Comparison of ENCODE assay signal across 24 cellular contexts in the genomic region with DNA sequence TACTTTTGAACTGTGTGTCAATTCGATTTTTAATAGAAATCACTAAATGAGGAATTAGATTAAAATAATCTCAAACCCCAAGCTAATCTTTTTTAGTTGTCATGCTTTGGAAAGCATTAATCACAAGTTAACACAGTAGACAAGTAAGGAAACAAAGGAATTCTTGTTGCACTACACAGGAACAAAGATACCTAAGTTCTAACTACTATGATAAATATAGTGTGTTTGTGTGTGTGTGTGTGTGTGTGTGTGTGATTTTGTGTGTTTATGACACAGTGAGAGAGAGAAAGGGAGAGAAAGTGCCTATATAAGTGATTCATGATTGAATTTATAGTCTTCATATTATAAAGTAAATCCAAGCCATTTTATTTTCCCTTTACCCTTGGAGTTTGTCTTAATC.
"Had no signal": no experiment of that assay in that cellular context is flagged by ENCODE, and none has a peak within 500 bp of the region (broad histone marks: within the 10 kb centered on the region; RNA-seq: fewer than 3 reads in every experiment).

No MANE protein-coding gene starts in this region.

- DNase-seq: dermis blood vessel endothelial cell; dorsolateral prefrontal cortex; effector CD4-positive, alpha-beta T cell; effector memory CD4-positive, alpha-beta T cell; gastrocnemius medialis; glutamatergic neuron; head of caudate nucleus; heart right ventricle; hippocampal formation; immature natural killer cell; islet precursor cell; kidney; kidney glomerular epithelial cell; left colon; left lung; left ventricle myocardium superior; mammary epithelial cell; mesendoderm; midbrain; naive thymus-derived CD4-positive, alpha-beta T cell had no signal

- H3K4me3 ChIP-seq: coronary artery, dorsolateral prefrontal cortex, esophagus muscularis mucosa, gastrocnemius medialis, heart right ventricle, left lung, lung had no signal

- ATAC-seq: foreskin keratinocyte; gastrocnemius medialis; heart right ventricle; left colon; left lung; left ventricle myocardium superior; naive thymus-derived CD4-positive, alpha-beta T cell had no signal
